In genomic region chr18:23247363-23247762, GRCh38 we compare ENCODE assay signal across 1 cellular context.
TF ChIP-seq lines count a peak whose summit lies in the region.

No MANE protein-coding gene starts in this region.

TF ChIP-seq in HepG2, 621 proteins besides CTCF, POLR2A, EP300 and RAD21 (continued from another document):
- TF ChIP-seq ZNF597 (CRISPR knock-in tag; IDR thresholded peaks at IDR 0.05) (no peak), HOXA5 (CRISPR knock-in tag; IDR thresholded peaks at IDR 0.05) (no peak), KDM5B (CRISPR knock-in tag; IDR thresholded peaks at IDR 0.05; ENCODE audit: borderline replicate concordance) (no peak), PRDM15 (CRISPR knock-in tag; IDR thresholded peaks at IDR 0.05) (no peak), CBX1 (IDR thresholded peaks at IDR 0.05; ENCODE audit: low read depth) (no peak), ZMYM2 (CRISPR knock-in tag; IDR thresholded peaks at IDR 0.05) (no peak), TERF1 (CRISPR knock-in tag; IDR thresholded peaks at IDR 0.05) (no peak), CENPT (CRISPR knock-in tag; IDR thresholded peaks at IDR 0.05; ENCODE audit: low read depth) (no peak), ZNF790 (CRISPR knock-in tag; IDR thresholded peaks at IDR 0.05; ENCODE audit: borderline replicate concordance) (no peak), RFX1 (IDR thresholded peaks at IDR 0.05) (no peak), FOXO4 (CRISPR knock-in tag; conservative IDR thresholded peaks at IDR 0.05) (no peak), ZNF343 (CRISPR knock-in tag; IDR thresholded peaks at IDR 0.05) (no peak), TMF1 (CRISPR knock-in tag; IDR thresholded peaks at IDR 0.05; ENCODE audit: low read depth) (no peak), TOE1 (CRISPR knock-in tag; IDR thresholded peaks at IDR 0.05) (no peak)
